In genomic region chr20:7765221-7765620, GRCh38 we compare ENCODE assay signal across 15 cellular contexts.
DNase-seq lines count a peak whose midpoint lies in the region; ATAC-seq and TF ChIP-seq lines count a peak whose summit lies in the region.
"Had no signal": no experiment of that assay in that cellular context is flagged by ENCODE, and none has a peak within 500 bp of the region (broad histone marks: within the 10 kb centered on the region; RNA-seq: fewer than 3 reads in every experiment).

No MANE protein-coding gene starts in this region.

- H3K4me2 ChIP-seq in neural progenitor cell: no peak overlapping the region

- no peaks in the 10 kb centered on the region for H3K36me3 Mint-ChIP-seq in neural progenitor cell
- H3K36me3 Mint-ChIP-seq: activated naive CD4-positive, alpha-beta T cell treated with anti-CD3 and anti-CD28 coated beads, Interleukin-2, amount 50 U/mL, for 24 hours had no signal

- no peaks in the 10 kb centered on the region for H3K4me1 Mint-ChIP-seq in neural progenitor cell
- H3K4me1 Mint-ChIP-seq: activated naive CD4-positive, alpha-beta T cell treated with anti-CD3 and anti-CD28 coated beads, Interleukin-2, amount 50 U/mL, for 24 hours; nephron progenitor cell had no signal

- H3K9me3 ChIP-seq in neural progenitor cell (ENCODE audit: low read depth): no peaks in the 10 kb centered on the region
- H3K9me3 ChIP-seq: colonic mucosa had no signal

- H4K20me1 ChIP-seq in neural progenitor cell (ENCODE audit: low read depth): no peaks in the 10 kb centered on the region

- H3K27ac ChIP-seq in neural progenitor cell: no peak overlapping the region
- H3K27ac ChIP-seq: 22Rv1, colonic mucosa had no signal

- no peak overlapping the region for H3K9ac ChIP-seq in neural progenitor cell

- peaks cover 3% of the 10 kb centered on the region for H3K9me3 Mint-ChIP-seq in neural progenitor cell
- H3K9me3 Mint-ChIP-seq: nephron progenitor cell had no signal

- no peak overlapping the region for H3K4me3 ChIP-seq in neural progenitor cell
- no peak overlapping the region for H3K4me3 ChIP-seq in H7 (ENCODE audit: insufficient read depth, low read depth, low read length)
- H3K4me3 ChIP-seq: colonic mucosa had no signal

- peaks cover under 1% of the 10 kb centered on the region for H3K27me3 Mint-ChIP-seq in neural progenitor cell (ENCODE audit: insufficient read depth, low read depth)

- H3K27ac Mint-ChIP-seq in neural progenitor cell: no peak overlapping the region
- H3K27ac Mint-ChIP-seq: activated naive CD4-positive, alpha-beta T cell treated with anti-CD3 and anti-CD28 coated beads, Interleukin-2, amount 50 U/mL, for 24 hours; nephron progenitor cell had no signal

- H2AFZ ChIP-seq in neural progenitor cell (replicated peaks): peak overlapping the region; percentile 21

- no peaks in the 10 kb centered on the region for H3K79me2 ChIP-seq in neural progenitor cell (ENCODE audit: low read depth)

- no peaks in the 10 kb centered on the region for H3F3A ChIP-seq in neural progenitor cell (ENCODE audit: low read depth)

- DNase-seq in DMS53 (lab: John Stamatoyannopoulos, UW) (peak; percentile 18), DMS53 treated with DMSO at 0.1 percent for 48 hours (lab: John Stamatoyannopoulos, UW; ENCODE audit: unreplicated experiment) (no peak), neural progenitor cell (ENCODE audit: low spot score) (no peak), cortex of kidney (lab: John Stamatoyannopoulos, UW) (no peak), SW480 (ENCODE audit: low spot score) (no peak), H7 (no peak)
- DNase-seq: activated CD4-positive, alpha-beta T cell treated with anti-CD3 and anti-CD28 coated beads, Interleukin-2, amount 50 U/mL, for 4 hours; colonic mucosa; kidney glomerular epithelial cell; NCI-H524 treated with DMSO at 0.1 percent for 48 hours; nephron progenitor cell had no signal

- no peaks in the 10 kb centered on the region for H3K4me1 ChIP-seq in neural progenitor cell
- H3K4me1 ChIP-seq: colonic mucosa had no signal

- H3K36me3 ChIP-seq in neural progenitor cell: no peaks in the 10 kb centered on the region
- no peaks in the 10 kb centered on the region for H3K36me3 ChIP-seq in H7 (replicated peaks; ENCODE audit: control insufficient read depth, insufficient read depth, low read length)
- H3K36me3 ChIP-seq: colonic mucosa had no signal

- no peak for TF ChIP-seq CTCF in neural progenitor cell (IDR thresholded peaks at IDR 0.05)

- no peaks in the 10 kb centered on the region for H3K27me3 ChIP-seq in neural progenitor cell
- H3K27me3 ChIP-seq in H7 (ENCODE audit: control insufficient read depth, insufficient read depth, low read length): no peaks in the 10 kb centered on the region
- H3K27me3 ChIP-seq: colonic mucosa had no signal

- peak; percentile 63 for ATAC-seq in HG02610 (IDR thresholded peaks at IDR 0.05; ENCODE audit: unreplicated experiment)
- ATAC-seq in HG03469 (IDR thresholded peaks at IDR 0.05; ENCODE audit: unreplicated experiment): peak; percentile 89

- H3K4me3 Mint-ChIP-seq in neural progenitor cell: no peak overlapping the region
- H3K4me3 Mint-ChIP-seq: activated naive CD4-positive, alpha-beta T cell treated with anti-CD3 and anti-CD28 coated beads, Interleukin-2, amount 50 U/mL, for 24 hours; nephron progenitor cell had no signal
